8 cellular contexts compared by ENCODE assay signal in the genomic region with DNA sequence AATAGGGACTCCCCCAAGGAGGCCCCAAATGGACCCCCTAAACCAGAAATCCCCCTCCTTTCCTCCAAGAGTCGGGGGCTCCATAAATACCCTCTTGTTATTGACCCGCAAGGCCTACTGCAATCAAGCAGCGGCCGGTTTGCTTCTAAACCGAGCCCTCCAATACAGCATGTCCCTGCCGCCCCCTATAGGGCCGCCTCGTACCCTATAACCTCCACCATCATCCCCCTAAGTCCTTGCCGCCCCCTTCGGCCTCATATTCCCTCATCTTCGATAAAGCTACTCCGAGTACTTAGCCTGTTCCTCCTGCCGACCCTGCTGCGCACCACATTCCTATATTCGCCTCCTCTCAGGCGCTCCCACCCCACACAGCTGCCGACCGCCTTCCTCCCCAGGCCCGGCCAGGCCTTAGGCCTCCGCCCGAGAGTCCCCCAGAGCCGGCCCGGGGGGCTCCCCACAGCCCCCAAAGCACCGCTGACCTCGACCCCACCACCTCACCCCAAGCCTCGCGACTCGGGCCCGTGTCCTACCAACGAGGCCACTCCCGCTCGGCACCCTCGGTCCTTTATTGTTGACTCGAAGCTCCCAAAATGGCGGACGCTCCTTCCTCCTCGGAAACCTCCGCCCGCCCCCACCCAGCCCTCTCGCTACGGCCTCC. TPM values are rescaled to one million over a fixed set of nuclear protein-coding genes. Genes with fewer than 3 reads are reported as not detected.
DNase-seq lines count a peak whose midpoint lies in the region; ATAC-seq and TF ChIP-seq lines count a peak whose summit lies in the region.

No MANE protein-coding gene starts in this region.

- peak overlapping the region; percentile 61 for H2AFZ ChIP-seq in ACC112 (ENCODE audit: low read length, unreplicated experiment)
- H2AFZ ChIP-seq in OCI-LY3 (ENCODE audit: low read depth, low read length) = no peak overlapping the region

- H3K27ac ChIP-seq in ACC112 (ENCODE audit: low read depth, low read length) (peak overlapping the region; percentile 74), OCI-LY3 (ENCODE audit: low read length) (peak overlapping the region; percentile 92)

- H3K4me1 ChIP-seq in ACC112 (ENCODE audit: control insufficient read depth, insufficient read depth, low read length, unreplicated experiment) (peaks cover 29% of the 10 kb centered on the region), OCI-LY3 (ENCODE audit: low read length) (peaks cover 33% of the 10 kb centered on the region)

- H3K4me2 ChIP-seq in OCI-LY3 (ENCODE audit: low read length) = peak overlapping the region; percentile 82

- H3K36me3 Mint-ChIP-seq in natural killer cell = no peaks in the 10 kb centered on the region

- H3K27me3 ChIP-seq in ACC112 (ENCODE audit: insufficient read depth, low read length) (no peaks in the 10 kb centered on the region), OCI-LY3 (ENCODE audit: low read depth, low read length) (no peaks in the 10 kb centered on the region)

- H3K27ac Mint-ChIP-seq in natural killer cell = peak overlapping the region; percentile 99

- H3K79me2 ChIP-seq in ACC112 (ENCODE audit: control insufficient read depth, insufficient read depth, low read length, unreplicated experiment) (peaks cover 49% of the 10 kb centered on the region), OCI-LY3 (ENCODE audit: low read length) (peaks cover 72% of the 10 kb centered on the region)

- no peaks in the 10 kb centered on the region for H3K9me3 ChIP-seq in OCI-LY3 (ENCODE audit: insufficient read depth, low read length)

- peak overlapping the region; percentile 80 for H3K4me3 ChIP-seq in ACC112 (ENCODE audit: low read depth, low read length)
- peak overlapping the region; percentile 82 for H3K4me3 ChIP-seq in OCI-LY3 (ENCODE audit: low read length)
- peak overlapping the region; percentile 96 for H3K4me3 ChIP-seq in fibroblast of pulmonary artery (replicated peaks; ENCODE audit: low read depth, low read length)

- TF ChIP-seq CTCF in OCI-LY3 (IDR thresholded peaks at IDR 0.05; ENCODE audit: low read depth, low read length) (peak; percentile 69), fibroblast of pulmonary artery (IDR thresholded peaks at IDR 0.05; ENCODE audit: low read length, missing control alignments) (peak; percentile 45), natural killer cell (IDR thresholded peaks at IDR 0.05) (no peak)

- H3K4me3 Mint-ChIP-seq in natural killer cell = peak overlapping the region; percentile 98

- H3K9ac ChIP-seq in OCI-LY3 (ENCODE audit: low read length) = peak overlapping the region; percentile 99

- H3K27me3 Mint-ChIP-seq in natural killer cell (ENCODE audit: low read depth in 2 of 2) = no peaks in the 10 kb centered on the region

- peaks cover 39 to 54% of the 10 kb centered on the region in 2 donors for H3K4me1 Mint-ChIP-seq in natural killer cell

- no peaks in the 10 kb centered on the region for H3K9me3 Mint-ChIP-seq in natural killer cell

- intact Hi-C loops in natural killer cell (cut with micrococcal nuclease) = loop anchor here (1.0 to 2.0 kb wide), 4 partner anchors 80 to 138 kb away; no protein-coding TSS in a partner anchor

- DNase-seq in activated T-helper 1 cell treated with Interleukin-2 at 50 U/mL for 16 hours (ENCODE audit: low read depth) (peak; percentile 38), fibroblast of pulmonary artery (ENCODE audit: low read depth) (peak; percentile 53), natural killer cell (peak; percentile 56), stromal cell of bone marrow (ENCODE audit: low read depth) (peak; percentile 36)

- H4K20me1 ChIP-seq in OCI-LY3 (ENCODE audit: insufficient read depth, low read length) = peaks cover 45% of the 10 kb centered on the region

- ATAC-seq in GM18511 (IDR thresholded peaks at IDR 0.05; ENCODE audit: unreplicated experiment) (peak; percentile 38), HG03442 (IDR thresholded peaks at IDR 0.05; ENCODE audit: unreplicated experiment) (peak; percentile 30), natural killer cell (peak; percentile 22 to 40 (median 22))

- H3K36me3 ChIP-seq in ACC112 (ENCODE audit: insufficient read depth, low read length) = peaks cover 7% of the 10 kb centered on the region; the same call in 1 of the 2 replicates
- peaks cover 11% of the 10 kb centered on the region for H3K36me3 ChIP-seq in OCI-LY3 (replicated peaks; ENCODE audit: low read depth, low read length)

RNA-seq across cellular contexts. Expression of a gene that starts 0.5 kb away (rescaled TPM):
- 100 to 1,000 TPM; 350 to 369 (median 364) TPM for total RNA-seq in natural killer cell

Comparison
In these comparisons a context has a peak if more than half of its experiments do, and no peak if none do; other contexts are left out.
1. Peak in every context shown above with its lines: DNase-seq, ATAC-seq, H3K4me3 ChIP-seq and H3K27ac ChIP-seq.